ENCODE assay signal across 24 cellular contexts in the genomic region with DNA sequence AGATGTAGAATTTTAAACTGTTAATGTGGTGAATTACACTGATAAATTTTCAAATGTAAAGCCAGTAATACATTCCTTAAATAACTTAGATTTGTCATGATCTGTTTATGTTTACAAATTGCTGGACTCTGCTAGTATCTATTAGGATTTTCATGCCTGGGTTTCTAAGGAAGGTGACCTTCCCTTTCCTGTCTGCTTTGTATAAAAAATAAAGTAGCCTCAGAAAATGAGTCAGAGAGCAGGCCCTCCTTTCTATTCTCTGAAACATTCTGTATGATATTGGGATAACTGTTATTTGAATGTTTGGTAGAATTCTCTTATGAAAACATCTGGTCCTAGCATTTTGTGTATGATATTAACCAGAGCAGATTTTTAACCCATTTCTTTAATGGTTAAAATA.
DNase-seq lines count a peak whose midpoint lies in the region; ATAC-seq and TF ChIP-seq lines count a peak whose summit lies in the region.
"Had no signal": no experiment of that assay in that cellular context is flagged by ENCODE, and none has a peak within 500 bp of the region (broad histone marks: within the 10 kb centered on the region; RNA-seq: fewer than 3 reads in every experiment).

No MANE protein-coding gene starts in this region.

- TF ChIP-seq CTCF in RWPE2 (IDR thresholded peaks at IDR 0.05; ENCODE audit: poor library complexity, severe bottlenecking) (no peak), epithelial cell of esophagus (IDR thresholded peaks at IDR 0.05; ENCODE audit: insufficient read depth, low read depth, low read length, missing control alignments) (no peak)

- no peaks in the 10 kb centered on the region for H3K27me3 ChIP-seq in RWPE2 (ENCODE audit: insufficient read depth, poor library complexity, severe bottlenecking)
- H3K27me3 ChIP-seq: esophagus muscularis mucosa, heart left ventricle, tibial nerve had no signal

- H3K9me3 Mint-ChIP-seq in activated T-cell treated with anti-CD3 and anti-CD28 coated beads, Interleukin-2, amount 50 U/mL, for 72 hours: peaks cover 5% of the 10 kb centered on the region in 2 donors
- H3K9me3 Mint-ChIP-seq in stimulated activated memory B cell treated with anti-CD40 and anti-IgM and Interleukin-4, amounts not matched to agents 10 μg/mL and 1 μg/mL and 100 μg/mL, for 72 hours: no peaks in the 10 kb centered on the region
- H3K9me3 Mint-ChIP-seq: activated naive CD4-positive, alpha-beta T cell treated with anti-CD3 and anti-CD28 coated beads, Interleukin-2, amount 50 U/mL, for 24 hours; immature natural killer cell; natural killer cell treated with Interleukin-12 subunit alpha and Interleukin-12 subunit beta and Interleukin-15 and Interleukin-18, amount 100 ng/mL, for 72 hours; T-cell had no signal

- ATAC-seq in activated T-cell treated with anti-CD3 and anti-CD28 coated beads, Interleukin-2, amount 50 U/mL, for 72 hours (replicated peaks in 1 of 2): no peak
- 0 out of 3 replicates have a peak, but pooled peaks have one; percentile 19 for ATAC-seq in RWPE2 (ENCODE audit: low read depth)
- no peak for ATAC-seq in stimulated activated memory B cell treated with anti-CD40 and anti-IgM and Interleukin-4, amounts not matched to agents 10 μg/mL and 1 μg/mL and 100 μg/mL, for 72 hours
- ATAC-seq: heart left ventricle; natural killer cell treated with Interleukin-12 subunit alpha and Interleukin-12 subunit beta and Interleukin-15 and Interleukin-18, amount 100 ng/mL, for 72 hours; T-cell had no signal

- H3K27me3 Mint-ChIP-seq in activated T-cell treated with anti-CD3 and anti-CD28 coated beads, Interleukin-2, amount 50 U/mL, for 72 hours (ENCODE audit: low read depth): no peaks in the 10 kb centered on the region
- no peaks in the 10 kb centered on the region for H3K27me3 Mint-ChIP-seq in stimulated activated memory B cell treated with anti-CD40 and anti-IgM and Interleukin-4, amounts not matched to agents 10 μg/mL and 1 μg/mL and 100 μg/mL, for 72 hours

- peaks cover 84% of the 10 kb centered on the region for H3K4me1 Mint-ChIP-seq in activated T-cell treated with anti-CD3 and anti-CD28 coated beads, Interleukin-2, amount 50 U/mL, for 72 hours (ENCODE audit: low read depth)
- peaks cover 40% of the 10 kb centered on the region for H3K4me1 Mint-ChIP-seq in stimulated activated memory B cell treated with anti-CD40 and anti-IgM and Interleukin-4, amounts not matched to agents 10 μg/mL and 1 μg/mL and 100 μg/mL, for 72 hours
- H3K4me1 Mint-ChIP-seq: activated naive CD4-positive, alpha-beta T cell treated with anti-CD3 and anti-CD28 coated beads, Interleukin-2, amount 50 U/mL, for 24 hours; CD4-positive, CD25-positive, alpha-beta regulatory T cell; immature natural killer cell; T-cell had no signal

- no peaks in the 10 kb centered on the region for H3K9me3 ChIP-seq in RWPE2 (ENCODE audit: severe bottlenecking)
- H3K9me3 ChIP-seq: esophagus muscularis mucosa, heart left ventricle, tibial nerve had no signal

- peak overlapping the region; percentile 78 for H3K27ac Mint-ChIP-seq in activated T-cell treated with anti-CD3 and anti-CD28 coated beads, Interleukin-2, amount 50 U/mL, for 72 hours
- H3K27ac Mint-ChIP-seq in stimulated activated memory B cell treated with anti-CD40 and anti-IgM and Interleukin-4, amounts not matched to agents 10 μg/mL and 1 μg/mL and 100 μg/mL, for 72 hours: peak overlapping the region; percentile 50
- H3K27ac Mint-ChIP-seq: activated naive CD4-positive, alpha-beta T cell treated with anti-CD3 and anti-CD28 coated beads, Interleukin-2, amount 50 U/mL, for 24 hours; CD4-positive, CD25-positive, alpha-beta regulatory T cell; immature natural killer cell; progenitor cell of endocrine pancreas; T-cell had no signal

- peaks cover 18% of the 10 kb centered on the region for H3K4me1 ChIP-seq in RWPE2 (ENCODE audit: insufficient read depth, poor library complexity, severe bottlenecking)

- H3K36me3 Mint-ChIP-seq in activated T-cell treated with anti-CD3 and anti-CD28 coated beads, Interleukin-2, amount 50 U/mL, for 72 hours (ENCODE audit: insufficient read depth in 2 of 2): peaks cover 4 to 5% of the 10 kb centered on the region in 2 donors
- H3K36me3 Mint-ChIP-seq in stimulated activated memory B cell treated with anti-CD40 and anti-IgM and Interleukin-4, amounts not matched to agents 10 μg/mL and 1 μg/mL and 100 μg/mL, for 72 hours: no peaks in the 10 kb centered on the region
- H3K36me3 Mint-ChIP-seq: activated naive CD4-positive, alpha-beta T cell treated with anti-CD3 and anti-CD28 coated beads, Interleukin-2, amount 50 U/mL, for 24 hours; CD4-positive, CD25-positive, alpha-beta regulatory T cell; immature natural killer cell; T-cell had no signal

- no peak overlapping the region for H3K27ac ChIP-seq in RWPE2 (ENCODE audit: poor library complexity, severe bottlenecking)
- H3K27ac ChIP-seq: esophagus muscularis mucosa, heart left ventricle, HL-60 had no signal

- no peak overlapping the region for H3K4me3 ChIP-seq in RWPE2 (ENCODE audit: severe bottlenecking)
- no peak overlapping the region for H3K4me3 ChIP-seq in epithelial cell of esophagus (ENCODE audit: low read length)
- H3K4me3 ChIP-seq: esophagus muscularis mucosa, heart left ventricle, tibial nerve had no signal

- no peaks in the 10 kb centered on the region for H3K36me3 ChIP-seq in RWPE2 (ENCODE audit: low read depth)
- H3K36me3 ChIP-seq: esophagus muscularis mucosa, heart left ventricle, tibial nerve had no signal

- no peak for DNase-seq in activated T-cell treated with anti-CD3 and anti-CD28 coated beads, Interleukin-2, amount 50 U/mL, for 72 hours
- no peak for DNase-seq in activated T-cell treated with anti-CD3 and anti-CD28 coated beads, Interleukin-2, amount 50 U/mL, for 1 hour
- DNase-seq in RWPE2 (ENCODE audit: low spot score) (no peak), epithelial cell of esophagus (ENCODE audit: low read depth) (peak; percentile 36), NCI-H774 (lab: John Stamatoyannopoulos, UW) (no peak), putamen (ENCODE audit: low spot score) (no peak)
- DNase-seq in activated CD4-positive, alpha-beta T cell treated with anti-CD3 and anti-CD28 coated beads for 48 hours: no peak
- DNase-seq: ACHN; CD4-positive, CD25-positive, alpha-beta regulatory T cell; DMS153; heart left ventricle; immature natural killer cell; NCI-H1092 treated with DMSO at 0.1 percent for 48 hours; NCI-H2107; NCI-H524; Right ventricle myocardium superior; T-cell had no signal

- peak overlapping the region in 1 of 2 donors; percentile 48 for H3K4me3 Mint-ChIP-seq in activated T-cell treated with anti-CD3 and anti-CD28 coated beads, Interleukin-2, amount 50 U/mL, for 72 hours
- H3K4me3 Mint-ChIP-seq in stimulated activated memory B cell treated with anti-CD40 and anti-IgM and Interleukin-4, amounts not matched to agents 10 μg/mL and 1 μg/mL and 100 μg/mL, for 72 hours: no peak overlapping the region
- H3K4me3 Mint-ChIP-seq: activated naive CD4-positive, alpha-beta T cell treated with anti-CD3 and anti-CD28 coated beads, Interleukin-2, amount 50 U/mL, for 24 hours; CD4-positive, CD25-positive, alpha-beta regulatory T cell; immature natural killer cell; natural killer cell treated with Interleukin-12 subunit alpha and Interleukin-12 subunit beta and Interleukin-15 and Interleukin-18, amount 100 ng/mL, for 72 hours; T-cell had no signal
